ENCODE assay signal across 24 cellular contexts in genomic region chr6:134049586-134049985, GRCh38.
"Had no signal": no experiment of that assay in that cellular context is flagged by ENCODE, and none has a peak within 500 bp of the region (broad histone marks: within the 10 kb centered on the region; RNA-seq: fewer than 3 reads in every experiment).

No MANE protein-coding gene starts in this region.

- DNase-seq: activated CD4-positive, alpha-beta T cell treated with anti-CD3 and anti-CD28 coated beads for 1 hour; activated CD4-positive, alpha-beta T cell treated with anti-CD3 and anti-CD28 coated beads, Interleukin-2, amount 10 ng/mL, durations not matched to agents 7 days and 5 days; activated CD8-positive, alpha-beta T cell treated with anti-CD3 and anti-CD28 coated beads for 36 hours; activated naive CD4-positive, alpha-beta T cell; activated T-cell treated with anti-CD3 and anti-CD28 coated beads, Interleukin-2, amount 50 U/mL, for 72 hours; colonic mucosa; effector memory CD4-positive, alpha-beta T cell; hypothalamus; immature natural killer cell; kidney; left colon; midbrain; naive thymus-derived CD4-positive, alpha-beta T cell; sigmoid colon; small intestine; stimulated activated CD4-positive, alpha-beta T cell treated with anti-CD3 and anti-CD28 coated beads, Interleukin-4, amount 100 ng/mL, for 24 hours; substantia nigra; T-helper 2 cell; upper lobe of right lung had no signal

- H3K27ac ChIP-seq: breast epithelium, colonic mucosa, upper lobe of right lung had no signal

- ATAC-seq: activated CD8-positive, alpha-beta T cell treated with anti-CD3 and anti-CD28 coated beads for 36 hours; activated naive CD4-positive, alpha-beta T cell treated with anti-CD3 and anti-CD28 coated beads, Interleukin-2, amount 50 U/mL, for 72 hours; activated T-cell treated with anti-CD3 and anti-CD28 coated beads, Interleukin-2, amount 50 U/mL, for 72 hours; gastroesophageal sphincter; left colon; naive thymus-derived CD4-positive, alpha-beta T cell; stimulated activated effector memory CD8-positive, alpha-beta T cell treated with anti-CD3 and anti-CD28 coated beads, Interleukin-12 subunit alpha, Interleukin-12 subunit beta, amount 100 ng/mL, for 72 hours; upper lobe of right lung had no signal

- H3K4me3 Mint-ChIP-seq: activated CD4-positive, alpha-beta T cell treated with anti-CD3 and anti-CD28 coated beads, Interleukin-2, amount 10 ng/mL, durations not matched to agents 7 days and 5 days; activated CD8-positive, alpha-beta T cell treated with anti-CD3 and anti-CD28 coated beads for 36 hours; activated T-cell treated with anti-CD3 and anti-CD28 coated beads, Interleukin-2, amount 50 U/mL, for 72 hours; immature natural killer cell; naive thymus-derived CD4-positive, alpha-beta T cell; stimulated activated effector memory CD8-positive, alpha-beta T cell treated with anti-CD3 and anti-CD28 coated beads, Interleukin-12 subunit alpha, Interleukin-12 subunit beta, amount 100 ng/mL, for 72 hours; stimulated activated naive CD8-positive, alpha-beta T cell treated with anti-CD3 and anti-CD28 coated beads, Interleukin-15, Interleukin-2, amounts not matched to agents 100 ng/mL and 50 ng/mL, for 24 hours had no signal

- H3K36me3 ChIP-seq: breast epithelium, colonic mucosa, gastroesophageal sphincter, sigmoid colon, upper lobe of right lung had no signal

- H3K9me3 Mint-ChIP-seq: activated CD4-positive, alpha-beta T cell treated with anti-CD3 and anti-CD28 coated beads, Interleukin-2, amount 10 ng/mL, durations not matched to agents 7 days and 5 days; activated CD8-positive, alpha-beta T cell treated with anti-CD3 and anti-CD28 coated beads for 36 hours; activated naive CD4-positive, alpha-beta T cell treated with anti-CD3 and anti-CD28 coated beads, Interleukin-2, amount 50 U/mL, for 72 hours; activated T-cell treated with anti-CD3 and anti-CD28 coated beads, Interleukin-2, amount 50 U/mL, for 72 hours; immature natural killer cell; stimulated activated effector memory CD8-positive, alpha-beta T cell treated with anti-CD3 and anti-CD28 coated beads, Interleukin-12 subunit alpha, Interleukin-12 subunit beta, amount 100 ng/mL, for 72 hours; stimulated activated naive CD8-positive, alpha-beta T cell treated with anti-CD3 and anti-CD28 coated beads, Interleukin-15, Interleukin-2, amounts not matched to agents 100 ng/mL and 50 ng/mL, for 24 hours had no signal

- H3K36me3 Mint-ChIP-seq: activated naive CD4-positive, alpha-beta T cell treated with anti-CD3 and anti-CD28 coated beads, Interleukin-2, amount 50 U/mL, for 72 hours; immature natural killer cell; naive thymus-derived CD4-positive, alpha-beta T cell; stimulated activated effector memory CD8-positive, alpha-beta T cell treated with anti-CD3 and anti-CD28 coated beads, Interleukin-12 subunit alpha, Interleukin-12 subunit beta, amount 100 ng/mL, for 72 hours had no signal

- H3K27ac Mint-ChIP-seq: activated CD4-positive, alpha-beta T cell treated with anti-CD3 and anti-CD28 coated beads, Interleukin-2, amount 10 ng/mL, durations not matched to agents 7 days and 5 days; activated CD8-positive, alpha-beta T cell treated with anti-CD3 and anti-CD28 coated beads for 36 hours; activated naive CD4-positive, alpha-beta T cell treated with anti-CD3 and anti-CD28 coated beads, Interleukin-2, amount 50 U/mL, for 72 hours; activated T-cell treated with anti-CD3 and anti-CD28 coated beads, Interleukin-2, amount 50 U/mL, for 72 hours; immature natural killer cell; naive thymus-derived CD4-positive, alpha-beta T cell; stimulated activated effector memory CD8-positive, alpha-beta T cell treated with anti-CD3 and anti-CD28 coated beads, Interleukin-12 subunit alpha, Interleukin-12 subunit beta, amount 100 ng/mL, for 72 hours; stimulated activated naive CD8-positive, alpha-beta T cell treated with anti-CD3 and anti-CD28 coated beads, Interleukin-15, Interleukin-2, amounts not matched to agents 100 ng/mL and 50 ng/mL, for 24 hours had no signal

- H3K4me3 ChIP-seq: breast epithelium, colonic mucosa, gastroesophageal sphincter, sigmoid colon, upper lobe of right lung had no signal

- H3K4me1 ChIP-seq: breast epithelium, colonic mucosa had no signal

- H3K9me3 ChIP-seq: breast epithelium, colonic mucosa, gastroesophageal sphincter, sigmoid colon, upper lobe of right lung had no signal

- H3K27me3 ChIP-seq: breast epithelium, colonic mucosa, gastroesophageal sphincter, sigmoid colon, upper lobe of right lung had no signal
